ENCODE assay signal across 8 cellular contexts in the genomic region with DNA sequence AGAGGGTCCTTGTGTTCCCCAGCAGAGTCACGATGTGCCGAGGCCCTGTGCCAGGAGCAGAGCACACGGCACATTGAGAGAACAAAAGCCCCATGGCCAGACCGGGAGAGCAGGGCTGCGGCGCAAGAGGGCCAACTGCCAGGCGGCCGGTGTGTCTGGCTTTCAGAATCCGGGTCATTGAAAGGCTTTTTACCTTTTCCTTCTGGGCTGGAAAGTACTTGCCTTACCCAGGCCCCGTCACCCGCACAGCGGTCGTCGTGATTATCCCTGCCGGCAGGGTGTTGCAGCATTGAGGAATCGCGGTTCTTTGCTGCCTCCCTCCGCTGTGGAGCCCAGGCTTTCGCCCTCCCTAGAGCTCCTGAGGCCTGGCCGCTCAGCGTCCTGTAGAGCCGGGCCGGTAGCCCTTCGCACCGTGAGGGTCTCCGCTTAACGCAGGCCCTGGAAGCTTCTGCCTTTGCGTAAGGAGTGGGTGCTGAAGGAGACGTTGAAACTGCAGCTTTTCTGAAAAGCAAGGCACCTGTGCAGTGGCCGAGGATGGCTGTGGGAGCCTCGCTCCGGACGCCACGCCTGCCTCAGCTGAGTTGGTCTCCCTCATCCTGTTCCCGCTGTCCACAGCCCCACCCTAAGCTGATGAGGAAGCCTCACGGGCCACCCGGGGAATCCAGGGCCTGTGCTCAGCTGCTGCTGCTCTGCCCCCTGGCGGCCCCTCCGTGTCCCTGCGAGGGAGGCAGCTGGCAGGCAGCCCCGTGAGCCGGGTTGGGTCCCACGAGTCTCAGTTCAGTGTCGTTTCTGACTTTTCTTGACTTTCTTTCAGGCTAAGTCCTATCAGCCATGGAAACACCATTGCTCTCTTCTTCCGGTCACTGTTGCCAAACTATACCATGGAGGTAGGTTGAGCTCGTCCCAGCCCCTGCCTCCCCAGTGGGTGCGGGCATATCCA. TPM values are rescaled to one million over a fixed set of nuclear protein-coding genes. Genes with fewer than 3 reads are reported as not detected.
DNase-seq lines count a peak whose midpoint lies in the region; ATAC-seq and TF ChIP-seq lines count a peak whose summit lies in the region.

No MANE protein-coding gene starts in this region.

- WGBS in ovary, 3 donors, result 58 to 65% (median 60%) methylated on average over 47 of the region's 47 CpGs

- H3K4me3 Mint-ChIP-seq in Caco-2 (ENCODE audit: unreplicated experiment), result no peak overlapping the region
- no peak overlapping the region for H3K4me3 Mint-ChIP-seq in activated naive CD4-positive, alpha-beta T cell treated with anti-CD3 and anti-CD28 coated beads, Interleukin-2, amount 10 ng/mL, durations not matched to agents 7 days and 5 days

- POLR2A ChIA-PET in Caco-2 (lab: Charles Lee), result no interaction called here

- TF ChIP-seq EP300 in ovary (IDR thresholded peaks at IDR 0.05), result no peak

- no peak overlapping the region for H3K27ac Mint-ChIP-seq in Caco-2 (ENCODE audit: unreplicated experiment)
- no peak overlapping the region for H3K27ac Mint-ChIP-seq in activated naive CD4-positive, alpha-beta T cell treated with anti-CD3 and anti-CD28 coated beads, Interleukin-2, amount 10 ng/mL, durations not matched to agents 7 days and 5 days

- BruUV-seq in Caco-2 (replicated peaks; lab: Mats Ljungman, UMichigan), result no TSS peak

- H3K4me3 ChIP-seq in Caco-2 (ENCODE audit: low read depth, low read length) (no peak overlapping the region), SK-N-MC (no peak overlapping the region), ovary (no peak overlapping the region), uterus (no peak overlapping the region)

- H3K4me1 ChIP-seq in Caco-2 (peaks cover 5% of the 10 kb centered on the region; the same call in 1 of the 2 replicates), ovary (ENCODE audit: insufficient read depth) (no peaks in the 10 kb centered on the region), uterus (no peaks in the 10 kb centered on the region)

- CTCF ChIA-PET in Caco-2 (lab: Charles Lee), result interaction anchor here (0.6 to 2.0 kb wide), 7 partner anchors 8 to 161 kb away, joined by 3 to 10 read pairs (median 4); a partner anchor contains a TSS
- CTCF ChIA-PET in activated naive CD4-positive, alpha-beta T cell treated with anti-CD3 and anti-CD28 coated beads, Interleukin-2, amount 10 ng/mL, durations not matched to agents 7 days and 5 days (lab: Charles Lee), result interaction anchor here (0.8 to 3.9 kb wide), 13 partner anchors 9 to 210 kb away, joined by 3 to 29 read pairs (median 5); a partner anchor contains a TSS

- no peaks in the 10 kb centered on the region for H3K27me3 Mint-ChIP-seq in Caco-2 (ENCODE audit: insufficient read depth, unreplicated experiment)
- no peaks in the 10 kb centered on the region for H3K27me3 Mint-ChIP-seq in activated naive CD4-positive, alpha-beta T cell treated with anti-CD3 and anti-CD28 coated beads, Interleukin-2, amount 10 ng/mL, durations not matched to agents 7 days and 5 days

- H3K27ac ChIP-seq in SK-N-MC (0 out of 2 replicates have a peak overlapping the region, but pooled peaks have one; percentile 19), ovary (peak overlapping the region in 1 of 2 donors; percentile 17), uterus (no peak overlapping the region)

- H3K9me3 ChIP-seq in Caco-2 (no peaks in the 10 kb centered on the region), SK-N-MC (ENCODE audit: low read depth, low read length) (no peaks in the 10 kb centered on the region), ovary (no peaks in the 10 kb centered on the region), uterus (no peaks in the 10 kb centered on the region)

- no peaks in the 10 kb centered on the region for H3K4me1 Mint-ChIP-seq in Caco-2 (ENCODE audit: low read depth, unreplicated experiment)
- peaks cover 4% of the 10 kb centered on the region for H3K4me1 Mint-ChIP-seq in activated naive CD4-positive, alpha-beta T cell treated with anti-CD3 and anti-CD28 coated beads, Interleukin-2, amount 10 ng/mL, durations not matched to agents 7 days and 5 days

- peaks cover 15% of the 10 kb centered on the region for H3K36me3 ChIP-seq in Caco-2 (ENCODE audit: control insufficient read depth, insufficient read depth, low read length)
- H3K36me3 ChIP-seq in SK-N-MC (ENCODE audit: insufficient read depth, low read length), result peaks cover 4% of the 10 kb centered on the region; the same call in 1 of the 2 replicates
- no peaks in the 10 kb centered on the region for H3K36me3 ChIP-seq in ovary
- no peaks in the 10 kb centered on the region for H3K36me3 ChIP-seq in uterus

- ATAC-seq in HG02852 (IDR thresholded peaks at IDR 0.05; ENCODE audit: unreplicated experiment), result no peak

- H3K9ac ChIP-seq in SK-N-MC (ENCODE audit: insufficient read length), result no peak overlapping the region

- peaks cover 87% of the 10 kb centered on the region for H3K36me3 Mint-ChIP-seq in Caco-2 (ENCODE audit: insufficient read depth, unreplicated experiment)
- peaks cover 45% of the 10 kb centered on the region for H3K36me3 Mint-ChIP-seq in activated naive CD4-positive, alpha-beta T cell treated with anti-CD3 and anti-CD28 coated beads, Interleukin-2, amount 10 ng/mL, durations not matched to agents 7 days and 5 days

- TF ChIP-seq CTCF in Caco-2 (IDR thresholded peaks at IDR 0.05; ENCODE audit: insufficient read depth in 1 of 2, low read depth in 1 of 2, low read length in 1 of 2, severe bottlenecking in 1 of 2, unreplicated experiment in 1 of 2) (peak; percentile 78 to 89), ovary (IDR thresholded peaks at IDR 0.05) (peak; percentile 62 to 74 (median 64)), uterus (IDR thresholded peaks at IDR 0.05) (peak; percentile 53 to 79 (median 62))

- H3K9me3 Mint-ChIP-seq in Caco-2 (ENCODE audit: unreplicated experiment), result no peaks in the 10 kb centered on the region
- H3K9me3 Mint-ChIP-seq in activated naive CD4-positive, alpha-beta T cell treated with anti-CD3 and anti-CD28 coated beads, Interleukin-2, amount 10 ng/mL, durations not matched to agents 7 days and 5 days, result no peaks in the 10 kb centered on the region

- DNase-seq in Caco-2 (peak; percentile 69 to 80), HUDEP-2 (lab: John Stamatoyannopoulos, UW; ENCODE audit: unreplicated experiment in 76 of 76) (peak in 55 of 76 experiments; percentile 10 to 71 (median 51)), SK-N-MC (ENCODE audit: low read depth, low spot score) (no peak), globus pallidus (ENCODE audit: low spot score) (peak; percentile 74), ovary (peak; percentile 71 to 85 (median 72)), uterus (peak; percentile 53 to 65)
- DNase-seq in activated naive CD4-positive, alpha-beta T cell treated with anti-CD3 and anti-CD28 coated beads, Interleukin-2, amount 10 ng/mL, durations not matched to agents 7 days and 5 days, result peak; percentile 76

- H3K27me3 ChIP-seq in Caco-2 (replicated peaks; ENCODE audit: control insufficient read depth, insufficient read depth, low read length), result no peaks in the 10 kb centered on the region
- H3K27me3 ChIP-seq in ovary, result no peaks in the 10 kb centered on the region
- no peaks in the 10 kb centered on the region for H3K27me3 ChIP-seq in uterus

- TF ChIP-seq POLR2A in ovary (IDR thresholded peaks at IDR 0.05) (no peak), uterus (IDR thresholded peaks at IDR 0.05) (no peak)

- intact Hi-C loops in Caco-2 (cut with micrococcal nuclease; ENCODE audit: unreplicated experiment), result no loop called here
- intact Hi-C loops in ovary (cut with DNase I), result no loop called here
- intact Hi-C loops in uterus (cut with DNase I; ENCODE audit: low total_unique reads), result no loop called here

RNA-seq across cellular contexts. Expression of a gene that starts 8.6 kb away (rescaled TPM):
- total RNA-seq in Caco-2 (2022) (5.6 and 6.5 TPM in 2 replicates), ovary (1 to 10 TPM; 3.6 to 8.5 (median 6.2) TPM), uterus (1 to 10 TPM in 3 of 4 donors, under 1 TPM in 1; 0.77 to 6.2 (median 5.4) TPM)
- 1 to 10 TPM in 1 of 2 donors, under 1 TPM in 1; 0.42 to 4.4 TPM for polyA plus RNA-seq in ovary

RNA-seq across cellular contexts. Expression of a gene that starts 13.1 kb away (rescaled TPM):
- total RNA-seq in Caco-2 (2022) (31.3 and 37.5 TPM in 2 replicates), ovary (10 to 100 TPM in 1 of 7 donors, 1 to 10 TPM in 5, under 1 TPM in 1; 0.73 to 22.6 (median 2.5) TPM), uterus (10 to 100 TPM in 1 of 4 donors, under 1 TPM in 1, not detected in 2; 0.88 to 28.6 TPM)
- polyA plus RNA-seq in ovary, result 1 to 10 TPM; 1.4 to 2.7 TPM

RNA-seq across cellular contexts. Expression of a gene that starts 36.7 kb away (rescaled TPM):
- total RNA-seq in Caco-2 (2022), result 196 and 244 TPM in 2 replicates
- total RNA-seq in ovary, result 100 to 1,000 TPM; 132 to 210 (median 185) TPM
- 100 to 1,000 TPM; 122 to 186 TPM for polyA plus RNA-seq in ovary
- 100 to 1,000 TPM in 2 of 4 donors, 10 to 100 TPM in 2; 60.3 to 221 (median 126) TPM for total RNA-seq in uterus

RNA-seq across cellular contexts. Expression of a gene that starts 38.5 kb away (rescaled TPM):
- total RNA-seq in Caco-2 (2022) (132 and 145 TPM in 2 replicates), ovary (10 to 100 TPM; 37.8 to 64.4 (median 53.3) TPM), uterus (10 to 100 TPM; 29.4 to 96.3 (median 57.2) TPM)
- polyA plus RNA-seq in ovary, result 10 to 100 TPM; 17.9 to 44.4 TPM
